In the genomic region with DNA sequence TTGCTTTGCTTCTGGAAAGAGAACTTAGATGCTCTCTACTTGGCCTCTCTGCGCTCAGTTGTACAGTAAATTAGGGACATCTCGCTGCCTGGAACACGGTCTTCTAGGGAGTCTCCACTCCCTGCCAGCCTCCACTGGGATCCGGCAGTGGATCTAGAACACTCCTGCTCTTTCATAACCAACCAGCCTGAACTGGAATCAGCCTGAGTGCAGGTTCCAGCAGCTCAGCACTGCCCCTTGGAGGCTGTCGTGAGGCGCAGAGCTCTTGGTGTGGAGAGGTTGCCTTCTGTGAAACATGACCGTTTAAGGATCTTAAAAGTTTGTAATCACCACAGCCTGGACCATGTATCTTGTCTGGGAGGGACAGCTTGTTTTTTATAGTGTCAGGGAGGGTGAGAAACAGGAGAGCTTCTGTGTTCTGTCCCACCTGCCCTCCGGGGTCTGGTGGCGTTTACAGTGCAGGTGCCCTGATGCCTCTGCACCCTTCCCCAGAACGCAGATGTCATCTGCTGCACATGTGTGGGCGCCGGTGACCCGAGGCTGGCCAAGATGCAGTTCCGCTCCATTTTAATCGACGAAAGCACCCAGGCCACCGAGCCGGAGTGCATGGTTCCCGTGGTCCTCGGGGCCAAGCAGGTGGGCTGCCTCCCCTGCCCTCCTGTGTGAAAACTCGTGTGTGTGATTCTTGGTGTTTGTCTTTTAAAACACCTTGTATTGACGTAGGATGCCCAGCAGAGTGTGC, we compare ENCODE assay signal across 7 cellular contexts. TPM values are rescaled to one million over a fixed set of nuclear protein-coding genes. Genes with fewer than 3 reads are reported as not detected.
DNase-seq lines count a peak whose midpoint lies in the region; ATAC-seq and TF ChIP-seq lines count a peak whose summit lies in the region.

No MANE protein-coding gene starts in this region.

- peaks cover 90% of the 10 kb centered on the region for H3K79me2 ChIP-seq in GM23248 (ENCODE audit: insufficient read depth)

- no peaks in the 10 kb centered on the region for H3K27me3 Mint-ChIP-seq in Calu3 (ENCODE audit: unreplicated experiment)
- H3K27me3 Mint-ChIP-seq in CD8-positive, alpha-beta T cell (ENCODE audit: low read depth): no peaks in the 10 kb centered on the region

- BruUV-seq in Calu3 (replicated peaks; lab: Mats Ljungman, UMichigan): no TSS peak

- WGBS in GM23248 (ENCODE audit: low coverage in 1 of 2, low lambda C conversion rate in 2 of 2, missing lambda C conversion rate in 2 of 2), 2 experiments: 78 to 81% methylated on average over 22 of the region's 22 CpGs

- H3K27ac ChIP-seq in GM23248: no peak overlapping the region
- no peak overlapping the region for H3K27ac ChIP-seq in foreskin keratinocyte
- no peak overlapping the region for H3K27ac ChIP-seq in CD8-positive, alpha-beta T cell (ENCODE audit: low read depth, low read length)

- DNase-seq in GM23248 (peak; percentile 56), SK-MEL-5 (ENCODE audit: low read depth, low spot score) (peak; percentile 49), foreskin keratinocyte (no peak), putamen (ENCODE audit: low spot score) (peak; percentile 65), Calu3 (no peak), activated gamma-delta T cell treated with Interleukin-2 at 50 U/mL for 16 hours (no peak)
- no peak for DNase-seq in CD8-positive, alpha-beta T cell

- H3K4me1 Mint-ChIP-seq in Calu3 (ENCODE audit: low read depth, unreplicated experiment): no peaks in the 10 kb centered on the region
- H3K4me1 Mint-ChIP-seq in CD8-positive, alpha-beta T cell (ENCODE audit: low read depth): no peaks in the 10 kb centered on the region

- no peaks in the 10 kb centered on the region for H3K9me2 ChIP-seq in GM23248 (ENCODE audit: insufficient read depth)

- peaks cover 45% of the 10 kb centered on the region; the same call in 1 of the 2 replicates for H3K36me3 ChIP-seq in GM23248 (ENCODE audit: low read depth)
- H3K36me3 ChIP-seq in CD8-positive, alpha-beta T cell (ENCODE audit: insufficient read depth, low read length): peaks cover 93% of the 10 kb centered on the region

- no peak overlapping the region for H3K27ac Mint-ChIP-seq in Calu3 (ENCODE audit: unreplicated experiment)
- H3K27ac Mint-ChIP-seq in CD8-positive, alpha-beta T cell: no peak overlapping the region

- no peaks in the 10 kb centered on the region for H3K9me3 Mint-ChIP-seq in Calu3 (ENCODE audit: low read depth, unreplicated experiment)
- no peaks in the 10 kb centered on the region for H3K9me3 Mint-ChIP-seq in CD8-positive, alpha-beta T cell

- ATAC-seq in foreskin keratinocyte: peak; percentile 27
- ATAC-seq in CD8-positive, alpha-beta T cell: no peak

- POLR2A ChIA-PET in CD8-positive, alpha-beta T cell (lab: Charles Lee): interaction anchor here (1.5 kb wide), 1 partner anchor 25 kb away, joined by 5 read pairs; the partner anchor contains the start of gene UPF1

- H3F3A ChIP-seq in GM23248 (ENCODE audit: insufficient read depth): no peaks in the 10 kb centered on the region; the same call in 1 of the 2 replicates

- no peak overlapping the region for H3K4me3 Mint-ChIP-seq in Calu3 (ENCODE audit: low read depth, unreplicated experiment)
- H3K4me3 Mint-ChIP-seq in CD8-positive, alpha-beta T cell: no peak overlapping the region

- peaks cover 27% of the 10 kb centered on the region for H3K36me3 Mint-ChIP-seq in Calu3 (ENCODE audit: insufficient read depth, unreplicated experiment)
- H3K36me3 Mint-ChIP-seq in CD8-positive, alpha-beta T cell: peaks cover 89% of the 10 kb centered on the region

- no peak overlapping the region for H3K9ac ChIP-seq in GM23248

- in situ Hi-C loops in GM23248 (cut with MboI) (no loop called here), SK-MEL-5 (cut with HindIII; ENCODE audit: low pct_unique_long_range_greater_than_20kb, low sequenced_read_pairs) (no loop called here)

- no peaks in the 10 kb centered on the region for H3K9me3 ChIP-seq in GM23248 (ENCODE audit: low read depth)
- H3K9me3 ChIP-seq in CD8-positive, alpha-beta T cell (ENCODE audit: low read length): no peaks in the 10 kb centered on the region

- peak; percentile 54 for TF ChIP-seq CTCF in foreskin keratinocyte (conservative IDR thresholded peaks at IDR 0.05)
- no peak for TF ChIP-seq CTCF in Calu3 (IDR thresholded peaks at IDR 0.05; ENCODE audit: unreplicated experiment)
- no peak for TF ChIP-seq CTCF in CD8-positive, alpha-beta T cell (IDR thresholded peaks at IDR 0.05)

- CTCF ChIA-PET in Calu3 (lab: Charles Lee): no interaction called here
- CTCF ChIA-PET in CD8-positive, alpha-beta T cell (lab: Charles Lee): interaction anchor here (1.0 to 2.1 kb wide), 6 partner anchors 9 to 394 kb away, joined by 3 to 12 read pairs (median 4); no protein-coding TSS in a partner anchor

- no peak overlapping the region for H2AFZ ChIP-seq in GM23248

- intact Hi-C loops in Calu3 (cut with micrococcal nuclease; ENCODE audit: unreplicated experiment): no loop called here
- intact Hi-C loops in CD8-positive, alpha-beta T cell (cut with DNase I, micrococcal nuclease): no loop called here

- no peaks in the 10 kb centered on the region for H3K4me1 ChIP-seq in GM23248 (ENCODE audit: insufficient read depth)
- no peaks in the 10 kb centered on the region for H3K4me1 ChIP-seq in foreskin keratinocyte
- H3K4me1 ChIP-seq in CD8-positive, alpha-beta T cell (ENCODE audit: insufficient read depth, low read length): no peaks in the 10 kb centered on the region

- no peaks in the 10 kb centered on the region for H4K20me1 ChIP-seq in GM23248 (ENCODE audit: insufficient read depth)

- no peak overlapping the region for H3K4me3 ChIP-seq in GM23248
- H3K4me3 ChIP-seq in CD8-positive, alpha-beta T cell (ENCODE audit: low read depth, low read length): no peak overlapping the region

- H3K27me3 ChIP-seq in GM23248 (replicated peaks; ENCODE audit: insufficient read depth): no peaks in the 10 kb centered on the region
- H3K27me3 ChIP-seq in foreskin keratinocyte: no peaks in the 10 kb centered on the region
- H3K27me3 ChIP-seq in CD8-positive, alpha-beta T cell (ENCODE audit: insufficient read depth, low read length): no peaks in the 10 kb centered on the region

- H3K4me2 ChIP-seq in GM23248 (ENCODE audit: unreplicated experiment): no peak overlapping the region

RNA-seq across cellular contexts. Expression of gene UPF1, which starts 24.8 kb away (rescaled TPM):
- total RNA-seq in GM23248 (2014; rRNA removed; shearing (Covaris generic)): 51.7 and 57.4 TPM in 2 replicates
- polyA plus RNA-seq in GM23248 (2016; fragmentation: Nextera tagmentation; extraction: Ambion mirVana) (3.5 and 4.3 TPM in 2 replicates), foreskin keratinocyte (43.2 and 44.0 TPM in 2 replicates)
- 22.4 and 25.7 TPM in 2 replicates for total RNA-seq in SK-MEL-5 (2014; rRNA removed; shearing (Covaris generic))
- polyA plus RNA-seq in SK-MEL-5 (2015; cell fraction: cytosol; rRNA removed): 41.6 and 47.1 TPM in 2 replicates
- polyA plus RNA-seq in SK-MEL-5 (2015; cell fraction: nucleus; rRNA removed): 45.4 and 47.9 TPM in 2 replicates
- total RNA-seq in foreskin keratinocyte (56.7 and 58.1 TPM in 2 replicates), Calu3 (2022) (57.1 and 62.0 TPM in 2 replicates)
- 100 to 1,000 TPM; 157 to 175 TPM for total RNA-seq in CD8-positive, alpha-beta T cell

RNA-seq across cellular contexts. Expression of gene CERS1, which starts 39.4 kb away (rescaled TPM):
- total RNA-seq in GM23248 (2014; rRNA removed; shearing (Covaris generic)): 0.25 and 0.54 TPM in 2 replicates
- polyA plus RNA-seq in GM23248 (2016; fragmentation: Nextera tagmentation; extraction: Ambion mirVana) (0.38 and 0.54 TPM in 2 replicates), foreskin keratinocyte (0.06 and 0.28 TPM in 2 replicates)
- total RNA-seq in SK-MEL-5 (2014; rRNA removed; shearing (Covaris generic)): 10.5 and 12.0 TPM in 2 replicates
- 21.0 and 22.7 TPM in 2 replicates for polyA plus RNA-seq in SK-MEL-5 (2015; cell fraction: cytosol; rRNA removed)
- 11.9 and 18.9 TPM in 2 replicates for polyA plus RNA-seq in SK-MEL-5 (2015; cell fraction: nucleus; rRNA removed)
- total RNA-seq in foreskin keratinocyte (0.10 and 0.11 TPM in 2 replicates), Calu3 (2022) (3.6 and 4.4 TPM in 2 replicates)
- not detected for total RNA-seq in CD8-positive, alpha-beta T cell

Comparison
In these comparisons a context has a peak if more than half of its experiments do, and no peak if none do; other contexts are left out.
1. DNase-seq: peak in GM23248 (single experiment), SK-MEL-5 (single experiment) and putamen (single experiment); none in foreskin keratinocyte (0 of 2), Calu3 (single experiment), CD8-positive, alpha-beta T cell (0 of 7) and activated gamma-delta T cell treated with Interleukin-2 at 50 U/mL for 16 hours (single experiment).